Comparison of ENCODE assay signal across 27 cellular contexts in genomic region chr19:50891253-50891625, GRCh38. TPM values are rescaled to one million over a fixed set of nuclear protein-coding genes. Genes with fewer than 3 reads are reported as not detected.
"Had no signal": no experiment of that assay in that cellular context is flagged by ENCODE, and none has a peak within 500 bp of the region (broad histone marks: within the 10 kb centered on the region; RNA-seq: fewer than 3 reads in every experiment).

No MANE protein-coding gene starts in this region.

- H2AFZ ChIP-seq: hepatocyte had no signal

- H3K4me3 Mint-ChIP-seq: endodermal cell, nephron progenitor cell, type B pancreatic cell had no signal

- H3K27ac Mint-ChIP-seq: endodermal cell, nephron progenitor cell, type B pancreatic cell had no signal

- H3K79me2 ChIP-seq: hepatocyte had no signal

- H3K27me3 ChIP-seq: hepatocyte, right atrium auricular region, thyroid gland had no signal

- H3K36me3 Mint-ChIP-seq: type B pancreatic cell had no signal

- H3K4me1 Mint-ChIP-seq: endodermal cell, nephron progenitor cell had no signal

- H3K9me3 Mint-ChIP-seq: type B pancreatic cell had no signal

- DNase-seq: effector CD4-positive, alpha-beta T cell; endodermal cell; erythroblast; foreskin melanocyte; head of caudate nucleus; kidney; left cardiac atrium; left ventricle myocardium inferior; lower lobe of right lung; mesenchymal stem cell; midbrain; nephron progenitor cell; sigmoid colon; stimulated activated CD4-positive, alpha-beta T cell treated with anti-CD3 and anti-CD28 coated beads, Interleukin-12 subunit alpha, Interleukin-12 subunit beta, amount 100 ng/mL, for 4 hours; stimulated activated CD4-positive, alpha-beta T cell treated with anti-CD3 and anti-CD28 coated beads, Interleukin-2, amount 100 ng/mL, for 48 hours; stimulated activated naive CD8-positive, alpha-beta T cell treated with anti-CD3 and anti-CD28 coated beads, Interleukin-15, Interleukin-2, amounts not matched to agents 100 U/mL and 50 U/mL, for 24 hours; thyroid gland had no signal

- H3K9me3 ChIP-seq: left ventricle myocardium inferior, lower lobe of right lung, neutrophil, right atrium auricular region, sigmoid colon, suprapubic skin, thyroid gland had no signal

- H3K36me3 ChIP-seq: left ventricle myocardium inferior, lower lobe of right lung, neutrophil, right atrium auricular region, sigmoid colon, suprapubic skin, thyroid gland had no signal

- H3K4me3 ChIP-seq: coronary artery, hepatocyte, left ventricle myocardium inferior, lower lobe of right lung, right atrium auricular region, sigmoid colon, skin epidermis, suprapubic skin, thyroid gland had no signal

- H3K4me2 ChIP-seq: hepatocyte had no signal

- H3K27ac ChIP-seq: coronary artery, hepatocyte, left ventricle myocardium inferior, lower lobe of right lung, neutrophil, right atrium auricular region, suprapubic skin, thyroid gland had no signal

- H3K4me1 ChIP-seq: left ventricle myocardium inferior, lower lobe of right lung, right atrium auricular region, suprapubic skin had no signal

- ATAC-seq: left cardiac atrium, lower lobe of right lung had no signal

RNA-seq across cellular contexts. Expression of gene KLK2, which starts 18.0 kb away (rescaled TPM):
- total RNA-seq: dermis microvascular lymphatic vessel endothelial cell, endothelial cell of umbilical vein, hepatocyte, kidney, left cardiac atrium, left ventricle myocardium inferior, lower lobe of right lung, osteoblast, right atrium auricular region, sigmoid colon, suprapubic skin had no signal
- polyA plus RNA-seq: endothelial cell of umbilical vein, hepatocyte had no signal

RNA-seq across cellular contexts. Expression of gene KLK4, which starts 20.0 kb away (rescaled TPM):
- total RNA-seq: dermis microvascular lymphatic vessel endothelial cell, endodermal cell, endothelial cell of umbilical vein, hepatocyte, kidney, left cardiac atrium, left ventricle myocardium inferior, lower lobe of right lung, osteoblast, right atrium auricular region, sigmoid colon had no signal
- polyA plus RNA-seq: endothelial cell of umbilical vein had no signal

RNA-seq across cellular contexts. Expression of gene KLK3, which starts 36.5 kb away (rescaled TPM):
- total RNA-seq: dermis microvascular lymphatic vessel endothelial cell, endodermal cell, endothelial cell of umbilical vein, hepatocyte, kidney, left cardiac atrium, left ventricle myocardium inferior, lower lobe of right lung, osteoblast, right atrium auricular region, sigmoid colon had no signal
- polyA plus RNA-seq: endothelial cell of umbilical vein, hepatocyte had no signal

RNA-seq across cellular contexts. Expression of gene KLK15, which starts 57.9 kb away (rescaled TPM):
- total RNA-seq: dermis microvascular lymphatic vessel endothelial cell, endodermal cell, endothelial cell of umbilical vein, hepatocyte, kidney, left cardiac atrium, left ventricle myocardium inferior, lower lobe of right lung, osteoblast, right atrium auricular region, sigmoid colon, suprapubic skin had no signal
- polyA plus RNA-seq: endothelial cell of umbilical vein, hepatocyte had no signal
